29 cellular contexts compared by ENCODE assay signal in the genomic region with DNA sequence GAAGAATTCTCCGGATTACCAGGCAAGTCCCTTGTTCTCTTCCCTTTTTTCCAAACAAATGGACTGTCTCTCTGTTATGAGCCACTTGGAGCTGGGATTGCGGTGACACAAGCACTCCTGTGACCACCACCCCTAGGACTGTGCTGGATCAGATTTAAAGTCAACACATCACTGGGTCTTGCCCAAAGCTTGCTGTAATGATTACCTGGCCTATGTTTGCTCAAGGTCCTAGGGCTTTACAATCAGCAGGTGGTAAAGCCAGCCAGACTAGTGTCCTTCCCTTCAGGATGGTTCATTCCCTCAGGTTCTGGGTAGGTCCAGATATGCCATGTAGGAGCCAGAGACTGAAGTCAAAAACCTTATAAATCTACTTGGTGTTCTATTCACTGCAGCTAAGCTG.
"Had no signal": no experiment of that assay in that cellular context is flagged by ENCODE, and none has a peak within 500 bp of the region (broad histone marks: within the 10 kb centered on the region; RNA-seq: fewer than 3 reads in every experiment).

No MANE protein-coding gene starts in this region.

- H3K36me3 ChIP-seq: esophagus muscularis mucosa, gastrocnemius medialis, WERI-Rb-1 had no signal

- DNase-seq: activated B cell treated with CpG ODN at 0.5 μM for 24 hours; activated CD4-positive, alpha-beta T cell treated with anti-CD3 and anti-CD28 coated beads for 48 hours; activated CD4-positive, alpha-beta T cell treated with anti-CD3 and anti-CD28 coated beads, Interleukin-2, amount 50 U/mL, for 1 hour; activated CD4-positive, alpha-beta T cell treated with anti-CD3 and anti-CD28 coated beads, Interleukin-2, amount 50 U/mL, for 48 hours; activated CD8-positive, alpha-beta memory T cell treated with anti-CD3 and anti-CD28 coated beads for 24 hours; activated CD8-positive, alpha-beta T cell treated with anti-CD3 and anti-CD28 coated beads for 36 hours; activated effector memory CD4-positive, alpha-beta T cell treated with Interleukin-2 at 50 U/mL for 16 hours; activated gamma-delta T cell treated with Interleukin-2 at 50 U/mL for 16 hours; activated naive CD4-positive, alpha-beta T cell treated with anti-CD3 and anti-CD28 coated beads, Interleukin-2, amount 50 U/mL, for 16 hours; activated naive CD4-positive, alpha-beta T cell treated with Interleukin-2 at 50 U/mL for 16 hours; activated T-cell treated with anti-CD3 and anti-CD28 coated beads, Interleukin-2, amount 50 U/mL, for 4 hours; amniotic stem cell; aorta; body of pancreas; caudate nucleus; cortex of kidney; dermis blood vessel endothelial cell; effector CD4-positive, alpha-beta T cell; effector memory CD8-positive, alpha-beta T cell; erythroblast; foreskin keratinocyte; gastrocnemius medialis; T-helper 2 cell; WERI-Rb-1 had no signal

- H3K27ac ChIP-seq: body of pancreas, esophagus muscularis mucosa, foreskin keratinocyte, gastrocnemius medialis, WERI-Rb-1 had no signal

- FAIRE-seq: colon, TTC549 had no signal

- H3K27me3 ChIP-seq: body of pancreas, esophagus muscularis mucosa, foreskin keratinocyte, gastrocnemius medialis had no signal

- H3K4me3 ChIP-seq: body of pancreas, esophagus muscularis mucosa, gastrocnemius medialis had no signal

- H3K9me3 ChIP-seq: body of pancreas, esophagus muscularis mucosa, gastrocnemius medialis had no signal

- H3K4me1 ChIP-seq: body of pancreas, esophagus muscularis mucosa, foreskin keratinocyte, gastrocnemius medialis had no signal

- ATAC-seq: activated CD4-positive, CD25-positive, alpha-beta regulatory T cell treated with anti-CD3 and anti-CD28 coated beads, Interleukin-2, amount 50 U/mL, for 24 hours; activated CD8-positive, alpha-beta T cell treated with anti-CD3 and anti-CD28 coated beads for 36 hours; activated T-cell treated with anti-CD3 and anti-CD28 coated beads, Interleukin-2, amount 50 U/mL, for 4 hours; activated T-helper 17 cell treated with anti-CD3 and anti-CD28 coated beads, Interleukin-2, amount 50 U/mL, for 72 hours; body of pancreas; effector memory CD8-positive, alpha-beta T cell; foreskin keratinocyte; gastrocnemius medialis had no signal
